7 cellular contexts compared by ENCODE assay signal in the genomic region with DNA sequence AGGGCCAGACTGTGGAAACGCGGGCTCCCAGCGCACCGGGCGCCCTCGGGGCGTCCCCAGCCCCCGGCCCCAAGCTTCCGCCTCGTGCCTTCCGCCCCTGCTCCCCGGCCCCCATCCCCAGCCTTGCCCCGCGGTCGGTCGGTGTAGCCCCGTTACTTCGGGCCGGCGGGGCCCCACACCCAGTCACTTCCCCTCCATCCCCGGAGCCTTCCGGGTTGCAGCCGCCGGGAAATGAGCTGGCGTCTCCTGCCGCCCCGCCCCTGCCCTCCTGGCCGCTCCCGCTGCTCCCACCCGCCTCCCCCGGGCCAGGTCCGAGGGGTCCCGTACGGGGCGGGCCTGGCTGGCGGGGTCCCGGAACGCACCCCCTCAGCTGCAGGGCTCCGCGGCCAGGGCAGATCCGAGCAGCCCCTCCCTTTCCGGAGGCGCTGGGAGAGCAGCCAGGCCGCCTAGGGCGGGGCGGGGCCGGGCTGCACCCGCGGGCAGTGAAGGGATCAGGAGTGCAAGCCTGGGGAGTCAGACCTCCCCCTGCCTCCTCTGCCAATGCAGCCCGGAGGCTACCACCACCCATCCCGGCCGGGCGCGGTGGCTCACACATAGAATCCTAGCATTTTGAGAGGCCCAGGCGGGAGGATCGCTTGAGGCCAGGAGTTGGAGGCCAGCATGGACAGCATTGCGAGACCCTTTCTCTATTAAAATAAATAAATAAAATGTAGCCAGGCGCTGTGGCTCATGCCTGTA. TPM values are rescaled to one million over a fixed set of nuclear protein-coding genes. Genes with fewer than 3 reads are reported as not detected.
DNase-seq lines count a peak whose midpoint lies in the region; ATAC-seq, FAIRE-seq and TF ChIP-seq lines count a peak whose summit lies in the region.

No MANE protein-coding gene starts in this region.

- no peak overlapping the region for H3K9ac ChIP-seq in H9 (ENCODE audit: extremely low read depth, insufficient read length, low read length)
- no peak overlapping the region for H3K9ac ChIP-seq in kidney (ENCODE audit: low read length in 2 of 2)

- no peaks in the 10 kb centered on the region for H3K79me2 ChIP-seq in H9 (ENCODE audit: insufficient read depth, low read length)

- no peak overlapping the region for H3K4me2 ChIP-seq in H9 (ENCODE audit: insufficient read depth, insufficient read length, low read length)

- H3K4me3 Mint-ChIP-seq in H9, result peak overlapping the region; percentile 70 to 86
- peak overlapping the region; percentile 65 for H3K4me3 Mint-ChIP-seq in WTC11
- H3K4me3 Mint-ChIP-seq in central memory CD8-positive, alpha-beta T cell, result peak overlapping the region; percentile 75

- H3K36me3 Mint-ChIP-seq in H9 (ENCODE audit: insufficient read depth in 1 of 3, low read depth in 3 of 3), result peaks cover 7 to 21% (median 10%) of the 10 kb centered on the region in 3 experiments; a peak in 6 of 7 replicates
- H3K36me3 Mint-ChIP-seq in WTC11, result peaks cover 11% of the 10 kb centered on the region
- peaks cover 49% of the 10 kb centered on the region for H3K36me3 Mint-ChIP-seq in central memory CD8-positive, alpha-beta T cell (ENCODE audit: insufficient read depth)

- TF ChIP-seq CTCF in GM12875 (IDR thresholded peaks at IDR 0.05; ENCODE audit: borderline replicate concordance, insufficient read depth, low read depth, low read length) (no peak), H9 (conservative IDR thresholded peaks at IDR 0.05) (no peak), WTC11 (IDR thresholded peaks at IDR 0.05) (no peak), kidney (IDR thresholded peaks at IDR 0.05; ENCODE audit: borderline replicate concordance, extremely low read depth, insufficient read depth) (no peak)

- H3K4me1 ChIP-seq in H9 (ENCODE audit: insufficient read depth, low read length) (no peaks in the 10 kb centered on the region), kidney (ENCODE audit: control insufficient read depth in 1 of 2, insufficient read depth in 1 of 2, low read depth in 1 of 2, low read length in 2 of 2) (peaks cover 0 to 22% of the 10 kb centered on the region in 2 donors)

- no peak overlapping the region for H3K27ac Mint-ChIP-seq in H9
- H3K27ac Mint-ChIP-seq in WTC11, result no peak overlapping the region
- peak overlapping the region; percentile 90 for H3K27ac Mint-ChIP-seq in central memory CD8-positive, alpha-beta T cell (ENCODE audit: low read depth)

- POLR2A ChIA-PET in WTC11 (lab: Charles Lee), result interaction anchor here (0.6 to 1.0 kb wide), 3 partner anchors 19 to 1184 kb away, joined by 4 to 5 read pairs (median 4); partner anchors contain the start of genes BUD31 and PDAP1

- H2BK120ac ChIP-seq in H9 (ENCODE audit: low read depth, low read length, poor library complexity, severe bottlenecking), result no peak overlapping the region

- intact Hi-C loops in kidney (cut with DNase I), result no loop called here

- H4K8ac ChIP-seq in H9 (replicated peaks; ENCODE audit: insufficient read length, low read depth, low read length), result no peak overlapping the region

- peaks cover 6% of the 10 kb centered on the region for H3K79me1 ChIP-seq in H9 (ENCODE audit: insufficient read depth, low read depth, low read length, poor library complexity, severe bottlenecking)

- no peak for FAIRE-seq in kidney (lab: Jason Lieb, UNC)

- H2BK15ac ChIP-seq in H9 (ENCODE audit: low read depth, low read length), result no peak overlapping the region

- no peak overlapping the region for H3T11ph ChIP-seq in H9 (ENCODE audit: low read length)

- no peak overlapping the region for H2AK5ac ChIP-seq in H9 (ENCODE audit: insufficient read length, low read length)

- peaks cover 13% of the 10 kb centered on the region for H3K27me3 Mint-ChIP-seq in H9 (ENCODE audit: low read depth)
- peaks cover 12% of the 10 kb centered on the region for H3K27me3 Mint-ChIP-seq in WTC11 (ENCODE audit: low read depth)
- no peaks in the 10 kb centered on the region for H3K27me3 Mint-ChIP-seq in central memory CD8-positive, alpha-beta T cell

- H3K14ac ChIP-seq in H9 (ENCODE audit: insufficient read depth, low read length), result no peak overlapping the region

- H3K27ac ChIP-seq in H9 (ENCODE audit: insufficient read length, low read depth, low read length) (no peak overlapping the region), kidney (ENCODE audit: low read depth in 2 of 2, low read length in 2 of 2) (peak overlapping the region; percentile 63 to 74)

- H3K23me2 ChIP-seq in H9 (ENCODE audit: insufficient read length, low read depth, low read length, poor library complexity, severe bottlenecking), result no peaks in the 10 kb centered on the region

- no peaks in the 10 kb centered on the region for H3K9me3 Mint-ChIP-seq in H9
- H3K9me3 Mint-ChIP-seq in WTC11, result no peaks in the 10 kb centered on the region
- H3K9me3 Mint-ChIP-seq in central memory CD8-positive, alpha-beta T cell, result no peaks in the 10 kb centered on the region

- no peak overlapping the region for H4K91ac ChIP-seq in H9 (ENCODE audit: insufficient read length, low read depth, low read length)

- H4K5ac ChIP-seq in H9 (ENCODE audit: insufficient read length, low read depth, low read length), result no peak overlapping the region

- no peaks in the 10 kb centered on the region for H3K36me3 ChIP-seq in kidney (ENCODE audit: control insufficient read depth in 1 of 2, insufficient read depth in 2 of 2, low read length in 2 of 2)

- H3K9me3 ChIP-seq in H9 (ENCODE audit: control insufficient read depth, low read depth, low read length) (no peaks in the 10 kb centered on the region), kidney (ENCODE audit: control insufficient read depth in 1 of 2, low read length in 2 of 2) (no peaks in the 10 kb centered on the region)

- H3K23ac ChIP-seq in H9 (ENCODE audit: insufficient read length, low read depth, low read length), result no peak overlapping the region

- H2BK5ac ChIP-seq in H9 (ENCODE audit: insufficient read length, low read length), result no peak overlapping the region

- no peak overlapping the region for H2AFZ ChIP-seq in H9 (ENCODE audit: low read length)

- no peak overlapping the region for H2BK20ac ChIP-seq in H9 (ENCODE audit: low read depth, low read length, poor library complexity, severe bottlenecking)

- no peaks in the 10 kb centered on the region for H4K20me1 ChIP-seq in H9 (ENCODE audit: control insufficient read depth, insufficient read depth, insufficient read length)

- H3K56ac ChIP-seq in H9 (ENCODE audit: insufficient read length, low read depth, low read length), result no peak overlapping the region

- ATAC-seq in WTC11, result peak; percentile 51
- ATAC-seq in central memory CD8-positive, alpha-beta T cell (replicated peaks; ENCODE audit: extremely low read depth, poor library complexity, severe bottlenecking), result peak; percentile 47

- WGBS in H9 (ENCODE audit: extremely low coverage, insufficient read length, low lambda C conversion rate), result no CpG with 5 or more reads among the region's 58 CpGs

- DNase-seq in H9 (peak; percentile 69), MV-4-11 (lab: John Stamatoyannopoulos, UW) (peak; percentile 51), WTC11 (ENCODE audit: low spot score) (peak; percentile 60), kidney (peak; percentile 93)
- peak; percentile 40 to 43 for DNase-seq in central memory CD8-positive, alpha-beta T cell (ENCODE audit: low spot score in 2 of 2)
- peak; percentile 62 for DNase-seq in stimulated activated CD4-positive, alpha-beta T cell treated with anti-CD3 and anti-CD28 coated beads, Interleukin-12 subunit alpha, Interleukin-12 subunit beta, amount 100 ng/mL, for 4 hours

- H3K4me3 ChIP-seq in GM12875 (ENCODE audit: low read depth, low read length), result peak overlapping the region; percentile 60
- H3K4me3 ChIP-seq in kidney (ENCODE audit: low read length in 2 of 2), result peak overlapping the region in 1 of 2 donors; percentile 61

- no peak overlapping the region for H2BK12ac ChIP-seq in H9 (ENCODE audit: insufficient read length, low read depth, low read length)

- CTCF ChIA-PET in WTC11 (lab: Charles Lee), result interaction anchor here (0.6 to 1.3 kb wide), 6 partner anchors 10 to 1075 kb away, joined by 3 to 11 read pairs (median 3); partner anchors contain the start of gene GAL3ST4

- H3K27me3 ChIP-seq in H9 (ENCODE audit: insufficient read depth, low read length), result no peaks in the 10 kb centered on the region

- H3K4me1 Mint-ChIP-seq in H9 (peaks cover 9 to 11% of the 10 kb centered on the region in 2 experiments), WTC11 (peaks cover 21% of the 10 kb centered on the region)
- H3K4me1 Mint-ChIP-seq in central memory CD8-positive, alpha-beta T cell, result peaks cover 31% of the 10 kb centered on the region

- no peak overlapping the region for H3K4ac ChIP-seq in H9 (ENCODE audit: low read depth, low read length)

- H3K18ac ChIP-seq in H9 (ENCODE audit: insufficient read length, low read depth, low read length), result no peak overlapping the region

TF ChIP-seq in WTC11, 78 proteins besides CTCF, POLR2A, EP300 and RAD21 (continues in another document):
- peak; percentile 83 for TF ChIP-seq ZNF121 (CRISPR knock-in tag; IDR thresholded peaks at IDR 0.05)
- TF ChIP-seq GTF2I (CRISPR knock-in tag; conservative IDR thresholded peaks at IDR 0.05), result peak; percentile 98
- no peak for TF ChIP-seq JAZF1 (CRISPR knock-in tag; IDR thresholded peaks at IDR 0.05)
- 0 out of 2 replicates have a peak, but pooled peaks have one; percentile 13 for TF ChIP-seq ZNF232 (CRISPR knock-in tag; IDR thresholded peaks at IDR 0.05)
- no peak for TF ChIP-seq SMAD4 (CRISPR knock-in tag; IDR thresholded peaks at IDR 0.05)
- peak; percentile 41; the same call in 1 of the 2 replicates for TF ChIP-seq ETV6 (CRISPR knock-in tag; IDR thresholded peaks at IDR 0.05)

RNA-seq across cellular contexts. Expression of gene ARPC1B, which starts 0.7 kb away (rescaled TPM):
- total RNA-seq in H9 (2021), result 56.3 and 60.7 TPM in 2 replicates
- total RNA-seq in WTC11 (2021), result 63.3 to 70.2 TPM (median 66.2 TPM) in 3 replicates
- total RNA-seq in kidney, result 216 TPM
- 74.1 TPM for polyA plus RNA-seq in kidney (ENCODE audit: insufficient read depth, low read depth, low replicate concordance)

RNA-seq across cellular contexts. Expression of gene PDAP1, which starts 33.2 kb away (rescaled TPM):
- total RNA-seq in H9 (2021), result 150 and 160 TPM in 2 replicates
- total RNA-seq in WTC11 (2021), result 157 to 177 TPM (median 160 TPM) in 3 replicates
- 84.7 TPM for total RNA-seq in kidney
- polyA plus RNA-seq in kidney (ENCODE audit: insufficient read depth, low read depth, low replicate concordance), result 119 TPM

RNA-seq across cellular contexts. Expression of gene BUD31, which starts 33.5 kb away (rescaled TPM):
- total RNA-seq in H9 (2021) (104 TPM in 2 replicates), WTC11 (2021) (98.4 to 99.5 TPM (median 98.7 TPM) in 3 replicates), kidney (79.0 TPM)
- 141 TPM for polyA plus RNA-seq in kidney (ENCODE audit: insufficient read depth, low read depth, low replicate concordance)

RNA-seq across cellular contexts. Expression of gene ARPC1A, which starts 49.5 kb away (rescaled TPM):
- 169 TPM in 2 replicates for total RNA-seq in H9 (2021)
- 149 to 160 TPM (median 150 TPM) in 3 replicates for total RNA-seq in WTC11 (2021)
- total RNA-seq in kidney, result 119 TPM
- polyA plus RNA-seq in kidney (ENCODE audit: insufficient read depth, low read depth, low replicate concordance), result 117 TPM

Comparison
In these comparisons a context has a peak if more than half of its experiments do, and no peak if none do; other contexts are left out.
1. DNase-seq: peak in every context shown above with its lines; median percentile 93 in kidney; 69 in H9; 62 in stimulated activated CD4-positive, alpha-beta T cell treated with anti-CD3 and anti-CD28 coated beads, Interleukin-12 subunit alpha, Interleukin-12 subunit beta, amount 100 ng/mL, for 4 hours; 60 in WTC11; 51 in MV-4-11; 42 in central memory CD8-positive, alpha-beta T cell.